Comparison of ENCODE assay signal across 1 cellular context in genomic region chr2:38375711-38376345, GRCh38.
TF ChIP-seq lines count a peak whose summit lies in the region.

No MANE protein-coding gene starts in this region.

TF ChIP-seq in HCT116, 20 proteins besides CTCF, POLR2A, EP300 and RAD21 (continued from another document):
- TF ChIP-seq ATF3 (IDR thresholded peaks at IDR 0.05) (no peak), ELF1 (IDR thresholded peaks at IDR 0.05; ENCODE audit: borderline replicate concordance, low read depth) (no peak), FOSL1 (IDR thresholded peaks at IDR 0.05; ENCODE audit: low read depth) (no peak), EZH2phosphoT487 (IDR thresholded peaks at IDR 0.05; ENCODE audit: borderline replicate concordance) (no peak), ZBTB33 (IDR thresholded peaks at IDR 0.05; ENCODE audit: extremely low read depth, insufficient replicate concordance, low read length) (no peak)
